Comparison of ENCODE assay signal across 8 cellular contexts in the genomic region with DNA sequence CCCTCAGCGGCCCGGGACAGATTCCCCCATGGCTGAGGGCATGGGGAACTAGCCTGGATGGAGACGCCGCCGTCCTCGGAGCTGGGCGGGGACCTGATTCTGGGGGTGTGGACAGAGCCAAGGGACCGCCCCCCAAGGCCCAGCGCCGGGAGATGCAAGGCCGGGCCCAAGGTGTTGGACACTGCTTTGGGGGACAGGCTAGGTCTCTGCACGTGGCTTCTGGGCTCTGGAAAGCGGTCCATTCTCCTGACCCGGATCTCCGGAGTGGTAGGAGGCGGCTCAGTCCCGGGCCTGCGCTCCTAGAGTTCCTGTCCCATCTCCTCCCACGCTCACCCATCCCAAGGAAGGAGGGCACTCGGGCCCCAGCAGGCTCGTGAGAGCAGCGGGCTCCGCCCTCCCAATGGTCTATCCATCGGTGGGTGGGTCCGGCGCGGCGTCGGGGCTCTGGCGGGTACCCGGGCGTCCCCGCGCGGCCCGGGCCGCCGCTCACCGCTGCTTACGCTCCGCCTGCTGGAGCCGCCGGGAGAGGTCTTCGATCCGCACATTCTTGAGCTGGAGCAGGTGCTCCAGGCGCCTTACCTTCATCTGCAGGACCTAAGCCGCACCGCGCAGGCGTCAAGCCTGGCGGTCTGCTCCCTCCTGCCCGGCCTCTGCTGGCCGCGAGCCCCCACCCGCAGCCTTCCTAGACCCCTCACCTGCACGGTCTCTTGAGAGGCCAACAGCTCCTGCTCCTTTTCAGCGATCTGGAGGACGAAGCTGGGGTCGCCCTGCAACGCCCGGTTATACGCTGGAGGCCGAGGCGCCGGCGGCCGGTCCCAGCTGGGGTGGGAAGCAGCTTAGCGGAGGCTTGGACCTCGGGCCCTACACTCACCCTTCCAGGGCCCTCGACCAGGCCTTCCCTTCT. TPM values are rescaled to one million over a fixed set of nuclear protein-coding genes. Genes with fewer than 3 reads are reported as not detected.
DNase-seq lines count a peak whose midpoint lies in the region; ATAC-seq lines count a peak whose summit lies in the region.

No MANE protein-coding gene starts in this region.

- DNase-seq in COLO829 (ENCODE audit: low spot score), result peak; percentile 85
- peak; percentile 53 for DNase-seq in activated CD4-positive, alpha-beta memory T cell treated with anti-CD3 and anti-CD28 coated beads, Interleukin-2, amount 10 ng/mL, durations not matched to agents 7 days and 5 days
- DNase-seq in naive B cell, result peak; percentile 38
- DNase-seq in glomerular visceral epithelial cell (ENCODE audit: extremely low spot score), result no peak

- peaks cover 8 to 19% of the 10 kb centered on the region in 2 donors for H3K4me1 ChIP-seq in esophagus (ENCODE audit: control insufficient read depth in 2 of 2, insufficient read depth in 2 of 2, low read length in 1 of 2)
- peaks cover 2% of the 10 kb centered on the region for H3K4me1 ChIP-seq in urinary bladder (ENCODE audit: insufficient read depth)

- no peak overlapping the region for H3K27ac ChIP-seq in esophagus (ENCODE audit: low read depth in 2 of 2, low read length in 1 of 2)
- H3K27ac ChIP-seq in urinary bladder (ENCODE audit: low read depth), result no peak overlapping the region

- H3K4me3 ChIP-seq in esophagus (ENCODE audit: low read depth in 1 of 2, low read length in 2 of 2) (peak overlapping the region; percentile 39 to 52), urinary bladder (ENCODE audit: low read depth, low read length) (peak overlapping the region; percentile 37)

- H3K9me3 ChIP-seq in esophagus (ENCODE audit: control insufficient read depth in 2 of 2, insufficient read depth in 1 of 2, low read depth in 1 of 2, low read length in 1 of 2), result no peaks in the 10 kb centered on the region

- H3K27ac Mint-ChIP-seq in IgD-negative memory B cell, result peak overlapping the region in 1 of 3 donors; percentile 71
- no peak overlapping the region for H3K27ac Mint-ChIP-seq in activated CD4-positive, alpha-beta memory T cell treated with anti-CD3 and anti-CD28 coated beads, Interleukin-2, amount 10 ng/mL, durations not matched to agents 7 days and 5 days
- H3K27ac Mint-ChIP-seq in naive B cell, result peak overlapping the region in 3 of 6 donors; percentile 38 to 56 (median 53)

- no peaks in the 10 kb centered on the region for H3K36me3 ChIP-seq in esophagus (ENCODE audit: control insufficient read depth in 2 of 2, insufficient read depth in 2 of 2, low read length in 1 of 2)
- H3K36me3 ChIP-seq in urinary bladder (ENCODE audit: insufficient read depth), result no peaks in the 10 kb centered on the region

- H3K27me3 Mint-ChIP-seq in IgD-negative memory B cell (peaks cover 10% of the 10 kb centered on the region), naive B cell (peaks cover 0 to 8% (median 7%) of the 10 kb centered on the region in 3 donors)
- H3K27me3 Mint-ChIP-seq in activated CD4-positive, alpha-beta memory T cell treated with anti-CD3 and anti-CD28 coated beads, Interleukin-2, amount 10 ng/mL, durations not matched to agents 7 days and 5 days, result peaks cover 30% of the 10 kb centered on the region

- H3K9me3 Mint-ChIP-seq in IgD-negative memory B cell, result no peaks in the 10 kb centered on the region
- no peaks in the 10 kb centered on the region for H3K9me3 Mint-ChIP-seq in activated CD4-positive, alpha-beta memory T cell treated with anti-CD3 and anti-CD28 coated beads, Interleukin-2, amount 10 ng/mL, durations not matched to agents 7 days and 5 days
- H3K9me3 Mint-ChIP-seq in naive B cell, result no peaks in the 10 kb centered on the region

- 2% methylated on average over 68 to 70 of the region's 70 CpGs for WGBS in esophagus, 2 donors
- WGBS in urinary bladder, result 3% methylated on average over 70 of the region's 70 CpGs

- POLR2A ChIA-PET in activated CD4-positive, alpha-beta memory T cell treated with anti-CD3 and anti-CD28 coated beads, Interleukin-2, amount 10 ng/mL, durations not matched to agents 7 days and 5 days (lab: Charles Lee), result interaction anchor here (1.0 to 3.9 kb wide), 4 partner anchors 10 to 43 kb away, joined by 3 to 32 read pairs (median 4); a partner anchor contains a TSS

- H3K4me1 Mint-ChIP-seq in IgD-negative memory B cell (peaks cover 9 to 27% (median 16%) of the 10 kb centered on the region in 3 donors), naive B cell (peaks cover 38 to 52% (median 43%) of the 10 kb centered on the region in 3 donors)
- H3K4me1 Mint-ChIP-seq in activated CD4-positive, alpha-beta memory T cell treated with anti-CD3 and anti-CD28 coated beads, Interleukin-2, amount 10 ng/mL, durations not matched to agents 7 days and 5 days, result peaks cover 38% of the 10 kb centered on the region

- CTCF ChIA-PET in activated CD4-positive, alpha-beta memory T cell treated with anti-CD3 and anti-CD28 coated beads, Interleukin-2, amount 10 ng/mL, durations not matched to agents 7 days and 5 days (lab: Charles Lee), result interaction anchor here (1.2 to 3.1 kb wide), 5 partner anchors 9 to 77 kb away, joined by 4 to 33 read pairs (median 7); a partner anchor contains a TSS

- peak overlapping the region; percentile 36 to 92 (median 86) for H3K4me3 Mint-ChIP-seq in IgD-negative memory B cell
- H3K4me3 Mint-ChIP-seq in activated CD4-positive, alpha-beta memory T cell treated with anti-CD3 and anti-CD28 coated beads, Interleukin-2, amount 10 ng/mL, durations not matched to agents 7 days and 5 days, result peak overlapping the region; percentile 65
- peak overlapping the region; percentile 83 to 94 (median 89) for H3K4me3 Mint-ChIP-seq in naive B cell

- H3K36me3 Mint-ChIP-seq in IgD-negative memory B cell (peaks cover 1% of the 10 kb centered on the region), naive B cell (no peaks in the 10 kb centered on the region)
- peaks cover 4% of the 10 kb centered on the region for H3K36me3 Mint-ChIP-seq in activated CD4-positive, alpha-beta memory T cell treated with anti-CD3 and anti-CD28 coated beads, Interleukin-2, amount 10 ng/mL, durations not matched to agents 7 days and 5 days (ENCODE audit: low read depth)

- peak; percentile 69 to 70 for ATAC-seq in naive B cell (ENCODE audit: low read depth in 2 of 2)
- ATAC-seq in HG02970 (IDR thresholded peaks at IDR 0.05; ENCODE audit: low FRiP score, unreplicated experiment), result no peak

- no peaks in the 10 kb centered on the region for H3K27me3 ChIP-seq in esophagus (ENCODE audit: control insufficient read depth in 1 of 2, insufficient read depth in 2 of 2, low read length in 2 of 2)

RNA-seq across cellular contexts. Expression of a gene that starts 3.3 kb away (rescaled TPM):
- polyA plus RNA-seq in IgD-negative memory B cell, result not detected
- not detected for total RNA-seq in activated CD4-positive, alpha-beta memory T cell treated with anti-CD3 and anti-CD28 coated beads, Interleukin-2, amount 10 ng/mL, durations not matched to agents 7 days and 5 days
- under 1 TPM; 0.07 to 0.08 TPM for polyA plus RNA-seq in esophagus
- polyA plus RNA-seq in naive B cell (ENCODE audit: low read depth in 6 of 6), result not detected
- not detected for total RNA-seq in urinary bladder
- polyA plus RNA-seq in urinary bladder, result 0.16 TPM

RNA-seq across cellular contexts. Expression of a gene that starts 8.6 kb away (rescaled TPM):
- polyA plus RNA-seq in IgD-negative memory B cell, result 1.1 TPM
- 10 to 100 TPM; 67.0 to 68.0 TPM for total RNA-seq in activated CD4-positive, alpha-beta memory T cell treated with anti-CD3 and anti-CD28 coated beads, Interleukin-2, amount 10 ng/mL, durations not matched to agents 7 days and 5 days
- 10 to 100 TPM; 33.3 to 43.4 TPM for polyA plus RNA-seq in esophagus
- 1 to 10 TPM in 5 of 6 donors, under 1 TPM in 1; 0.27 to 2.2 (median 1.6) TPM for polyA plus RNA-seq in naive B cell (ENCODE audit: low read depth in 6 of 6)
- total RNA-seq in urinary bladder, result 36.9 TPM
- polyA plus RNA-seq in urinary bladder, result 104 TPM

RNA-seq across cellular contexts. Expression of a gene that starts 10.4 kb away (rescaled TPM):
- polyA plus RNA-seq in IgD-negative memory B cell, result 30.0 TPM
- 10 to 100 TPM; 20.7 to 23.4 TPM for total RNA-seq in activated CD4-positive, alpha-beta memory T cell treated with anti-CD3 and anti-CD28 coated beads, Interleukin-2, amount 10 ng/mL, durations not matched to agents 7 days and 5 days
- 10 to 100 TPM; 18.0 to 33.2 TPM for polyA plus RNA-seq in esophagus
- polyA plus RNA-seq in naive B cell (ENCODE audit: low read depth in 6 of 6), result 10 to 100 TPM; 17.3 to 24.9 (median 20.8) TPM
- 10.0 TPM for total RNA-seq in urinary bladder
- 109 TPM for polyA plus RNA-seq in urinary bladder

RNA-seq across cellular contexts. Expression of a gene that starts 18.1 kb away (rescaled TPM):
- 20.0 TPM for polyA plus RNA-seq in IgD-negative memory B cell
- total RNA-seq in activated CD4-positive, alpha-beta memory T cell treated with anti-CD3 and anti-CD28 coated beads, Interleukin-2, amount 10 ng/mL, durations not matched to agents 7 days and 5 days, result 100 to 1,000 TPM; 452 to 454 TPM
- polyA plus RNA-seq in esophagus, result 10 to 100 TPM; 15.6 to 21.8 TPM
- 10 to 100 TPM; 13.0 to 22.1 (median 19.5) TPM for polyA plus RNA-seq in naive B cell (ENCODE audit: low read depth in 6 of 6)
- total RNA-seq in urinary bladder, result 18.7 TPM
- 42.2 TPM for polyA plus RNA-seq in urinary bladder

RNA-seq across cellular contexts. Expression of a gene that starts 42.4 kb away (rescaled TPM):
- polyA plus RNA-seq in IgD-negative memory B cell, result 12.8 TPM
- 10 to 100 TPM; 12.7 to 15.5 TPM for total RNA-seq in activated CD4-positive, alpha-beta memory T cell treated with anti-CD3 and anti-CD28 coated beads, Interleukin-2, amount 10 ng/mL, durations not matched to agents 7 days and 5 days
- 1 to 10 TPM; 4.6 to 7.9 TPM for polyA plus RNA-seq in esophagus
- polyA plus RNA-seq in naive B cell (ENCODE audit: low read depth in 6 of 6), result 10 to 100 TPM; 11.1 to 33.6 (median 13.5) TPM
- 10.2 TPM for total RNA-seq in urinary bladder
- polyA plus RNA-seq in urinary bladder, result 9.2 TPM

Comparison
In these comparisons a context has a peak if more than half of its experiments do, and no peak if none do; other contexts are left out.
1. RNA of a gene that starts 8.6 kb away (polyA plus RNA-seq): 104 TPM in urinary bladder (single experiment) and 33.3 to 43.4 TPM in esophagus; 0.27 to 2.2 TPM in naive B cell and 1.1 TPM in IgD-negative memory B cell (single experiment); every median in the first group is over 10 times any median in the second.
2. Peak in every context shown above with its lines, with median percentiles within 50 percentile points of each other: H3K4me3 Mint-ChIP-seq.